29 cellular contexts compared by ENCODE assay signal in the genomic region with DNA sequence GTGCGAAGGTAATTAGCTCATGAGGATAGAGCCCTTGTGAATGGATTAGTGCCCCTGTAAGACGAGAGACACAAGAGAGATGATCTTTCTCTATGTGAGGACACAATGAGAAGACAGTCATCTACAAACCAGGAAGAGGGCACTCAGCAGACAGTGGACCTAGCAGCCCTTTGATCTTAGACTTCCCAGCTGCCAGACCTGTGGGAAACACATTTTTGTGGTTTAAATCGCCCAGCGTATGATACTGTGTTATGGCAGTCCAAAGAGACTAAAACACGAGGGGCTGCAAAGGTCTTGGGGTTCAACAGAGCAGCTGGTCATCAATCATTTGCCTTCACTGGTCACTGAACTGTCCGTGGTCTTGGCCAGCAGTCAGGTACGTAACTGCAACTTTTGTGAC.
"Had no signal": no experiment of that assay in that cellular context is flagged by ENCODE, and none has a peak within 500 bp of the region (broad histone marks: within the 10 kb centered on the region; RNA-seq: fewer than 3 reads in every experiment).

No MANE protein-coding gene starts in this region.

- DNase-seq: hippocampal formation; immature natural killer cell; kidney; left colon; lower lobe of right lung; mammary epithelial cell; mesenchymal stem cell; naive B cell; natural killer cell; nephron progenitor cell; nucleus accumbens; pancreas; posterior cingulate gyrus; retina; right cardiac atrium; sigmoid colon; small intestine; spleen; stimulated activated CD4-positive, alpha-beta T cell treated with anti-CD3 and anti-CD28 coated beads, Interleukin-4, amount 100 ng/mL, for 24 hours; stimulated activated naive CD4-positive, alpha-beta T cell; tibial artery; trophoblast cell; upper lobe of right lung had no signal

- H3K27ac ChIP-seq: left lung, lower lobe of right lung, pancreas, prostate gland, sigmoid colon, spleen, suprapubic skin, thoracic aorta, tibial artery, upper lobe of right lung had no signal

- H3K36me3 ChIP-seq: left lung, lower lobe of right lung, pancreas, prostate gland, sigmoid colon, spleen, suprapubic skin, thoracic aorta, tibial artery, upper lobe of right lung had no signal

- H3K9me3 ChIP-seq: lower lobe of right lung, pancreas, prostate gland, sigmoid colon, suprapubic skin, thoracic aorta, tibial artery, upper lobe of right lung had no signal

- H3K4me3 ChIP-seq: left lung, lower lobe of right lung, pancreas, prostate gland, sigmoid colon, spleen, suprapubic skin, thoracic aorta, tibial artery, upper lobe of right lung had no signal

- H3K27me3 ChIP-seq: left lung, sigmoid colon, spleen, suprapubic skin, tibial artery, upper lobe of right lung had no signal

- ATAC-seq: left colon; left lung; lower lobe of right lung; natural killer cell; pancreas; right cardiac atrium; stimulated activated effector memory CD8-positive, alpha-beta T cell treated with anti-CD3 and anti-CD28 coated beads, Interleukin-12 subunit alpha, Interleukin-12 subunit beta, amount 100 ng/mL, for 72 hours; upper lobe of right lung had no signal

- H3K4me1 ChIP-seq: left lung, lower lobe of right lung, pancreas, prostate gland, sigmoid colon, spleen, suprapubic skin, tibial artery, upper lobe of right lung had no signal

- FAIRE-seq: islet of Langerhans, kidney, pancreas, small intestine had no signal
